ENCODE assay signal across 12 cellular contexts in the genomic region with DNA sequence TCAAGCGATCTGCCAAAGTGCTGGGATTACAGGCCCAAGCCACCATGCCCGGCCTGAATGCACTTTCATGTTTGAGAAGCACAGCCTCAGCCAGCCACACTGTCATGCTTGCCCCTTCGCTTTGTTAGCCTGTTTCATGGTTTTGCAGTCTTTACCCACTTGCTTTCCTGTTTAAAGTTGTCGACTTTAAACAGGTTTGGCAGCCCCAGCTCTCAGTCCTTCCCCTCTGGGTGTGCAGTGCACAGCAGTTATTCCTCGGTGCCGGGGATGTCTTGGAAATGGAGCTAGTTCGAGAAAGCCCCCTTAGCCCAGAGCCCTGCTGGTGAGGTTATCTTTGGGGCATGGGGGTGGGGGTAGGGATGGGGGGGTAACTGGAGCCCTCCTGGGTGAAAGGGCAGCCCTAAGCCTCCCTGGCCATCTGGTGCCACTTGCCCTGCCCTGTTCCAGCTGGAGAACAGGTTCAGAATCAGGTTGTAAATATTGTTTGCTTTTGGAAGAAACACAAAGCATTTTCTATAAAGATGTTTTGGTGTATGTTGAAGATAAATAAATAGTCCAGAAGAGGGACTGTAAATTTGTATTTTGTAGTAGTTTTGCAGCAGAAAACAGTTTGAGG. TPM values are rescaled to one million over a fixed set of nuclear protein-coding genes. Genes with fewer than 3 reads are reported as not detected.
A peak's percentile ranks its signal among the peaks of the same experiment; 100 is the strongest.
DNase-seq lines count a peak whose midpoint lies in the region; ATAC-seq, FAIRE-seq and TF ChIP-seq lines count a peak whose summit lies in the region.
"Had no signal": no experiment of that assay in that cellular context is flagged by ENCODE, and none has a peak within 500 bp of the region (broad histone marks: within the 10 kb centered on the region; RNA-seq: fewer than 3 reads in every experiment).

No MANE protein-coding gene starts in this region.

- H3K9me3 Mint-ChIP-seq in activated T-cell treated with anti-CD3 and anti-CD28 coated beads, Interleukin-2, amount 50 U/mL, for 4 hours = no peaks in the 10 kb centered on the region

- no peak for FAIRE-seq in kidney (lab: Jason Lieb, UNC)

- H3K4me1 Mint-ChIP-seq in activated T-cell treated with anti-CD3 and anti-CD28 coated beads, Interleukin-2, amount 50 U/mL, for 4 hours (ENCODE audit: low read depth) = peaks cover 98% of the 10 kb centered on the region

- no peak for TF ChIP-seq CTCF in kidney (IDR thresholded peaks at IDR 0.05; ENCODE audit: borderline replicate concordance, extremely low read depth, insufficient read depth)

- peak; percentile 64 for DNase-seq in activated CD8-positive, alpha-beta memory T cell treated with anti-CD3 and anti-CD28 coated beads for 24 hours
- DNase-seq in activated CD8-positive, alpha-beta memory T cell treated with anti-CD3 and anti-CD28 coated beads, Interleukin-2, amount 50 U/mL, for 48 hours = no peak
- no peak for DNase-seq in activated T-cell treated with anti-CD3 and anti-CD28 coated beads, Interleukin-2, amount 50 U/mL, for 4 hours
- no peak for DNase-seq in kidney
- no peak for DNase-seq in substantia nigra (lab: John Stamatoyannopoulos, UW)
- no peak for DNase-seq in stimulated activated CD4-positive, alpha-beta T cell treated with anti-CD3 and anti-CD28 coated beads, Interleukin-15, amount 100 ng/mL, for 24 hours
- DNase-seq in SK-N-DZ (ENCODE audit: low spot score) = no peak
- no peak for DNase-seq in SHP77 treated with DMSO at 0.1 percent for 48 hours (lab: John Stamatoyannopoulos, UW)
- DNase-seq: mesenchymal stem cell; stimulated activated CD4-positive, alpha-beta T cell treated with anti-CD3 and anti-CD28 coated beads, Interleukin-2, amount 100 ng/mL, for 48 hours had no signal

- no peak overlapping the region for H3K9ac ChIP-seq in kidney (ENCODE audit: low read length in 2 of 2)

- ATAC-seq in activated T-cell treated with anti-CD3 and anti-CD28 coated beads, Interleukin-2, amount 50 U/mL, for 4 hours = no peak
- ATAC-seq: HCT116 had no signal

- no peaks in the 10 kb centered on the region for H3K9me3 ChIP-seq in kidney (ENCODE audit: control insufficient read depth in 1 of 2, low read length in 2 of 2)

- no peak overlapping the region for H3K4me3 ChIP-seq in kidney (ENCODE audit: low read length in 2 of 2)

- H3K4me1 ChIP-seq in kidney (ENCODE audit: control insufficient read depth in 1 of 2, insufficient read depth in 1 of 2, low read depth in 1 of 2, low read length in 2 of 2) = peaks cover 64 to 70% of the 10 kb centered on the region in 2 donors

- H3K36me3 Mint-ChIP-seq in activated T-cell treated with anti-CD3 and anti-CD28 coated beads, Interleukin-2, amount 50 U/mL, for 4 hours (ENCODE audit: insufficient read depth) = peaks cover 14% of the 10 kb centered on the region

- intact Hi-C loops in kidney (cut with DNase I) = no loop called here

- H3K27ac ChIP-seq in kidney (ENCODE audit: low read depth in 2 of 2, low read length in 2 of 2) = peak overlapping the region; percentile 34 to 71
- H3K27ac ChIP-seq in substantia nigra (ENCODE audit: low read depth, low read length, poor library complexity, severe bottlenecking) = peak overlapping the region; percentile 27

- H3K4me3 Mint-ChIP-seq in activated T-cell treated with anti-CD3 and anti-CD28 coated beads, Interleukin-2, amount 50 U/mL, for 4 hours = peak overlapping the region; percentile 76

- no peaks in the 10 kb centered on the region for H3K27me3 Mint-ChIP-seq in activated T-cell treated with anti-CD3 and anti-CD28 coated beads, Interleukin-2, amount 50 U/mL, for 4 hours (ENCODE audit: low read depth)
- H3K27me3 Mint-ChIP-seq: B cell had no signal

- peaks cover 2 to 5% of the 10 kb centered on the region in 2 donors for H3K36me3 ChIP-seq in kidney (ENCODE audit: control insufficient read depth in 1 of 2, insufficient read depth in 2 of 2, low read length in 2 of 2)

RNA-seq across cellular contexts. Expression of a gene that starts 14.8 kb away (rescaled TPM):
- 10 to 100 TPM; 31.8 to 36.2 (median 35.0) TPM for total RNA-seq in activated T-cell treated with anti-CD3 and anti-CD28 coated beads, Interleukin-2, amount 50 U/mL, for 4 hours
- 183 TPM for total RNA-seq in kidney
- 36.8 TPM for polyA plus RNA-seq in kidney (ENCODE audit: insufficient read depth, low read depth, low replicate concordance)
- polyA plus RNA-seq in SK-N-DZ (2014; cell fraction: cytosol; rRNA removed) = 34.6 and 36.3 TPM in 2 replicates
- 16.0 and 16.4 TPM in 2 replicates for polyA plus RNA-seq in SK-N-DZ (2014; cell fraction: nucleus; rRNA removed)
